In genomic region chr5:83554133-83554532, GRCh38 we compare ENCODE assay signal across 18 cellular contexts.
"Had no signal": no experiment of that assay in that cellular context is flagged by ENCODE, and none has a peak within 500 bp of the region (broad histone marks: within the 10 kb centered on the region; RNA-seq: fewer than 3 reads in every experiment).

No MANE protein-coding gene starts in this region.

- DNase-seq: activated CD4-positive, alpha-beta memory T cell treated with anti-CD3 and anti-CD28 coated beads for 36 hours; activated CD4-positive, alpha-beta T cell treated with anti-CD3 and anti-CD28 coated beads for 1 hour; activated gamma-delta T cell; activated naive CD8-positive, alpha-beta T cell treated with anti-CD3 and anti-CD28 coated beads, Interleukin-2, amount 10 ng/mL, durations not matched to agents 7 days and 5 days; activated T-cell treated with anti-CD3 and anti-CD28 coated beads, Interleukin-2, amount 50 U/mL, for 4 hours; aorta; colonic mucosa; effector CD4-positive, alpha-beta T cell; immature natural killer cell; left ventricle myocardium superior; pancreas; retina; SJCRH30; stomach; T-helper 9 cell; thyroid gland had no signal

- H3K27me3 ChIP-seq: colonic mucosa, neural progenitor cell, pancreas, SJCRH30, stomach, thyroid gland had no signal

- H3K36me3 ChIP-seq: colonic mucosa, pancreas, stomach, thyroid gland had no signal

- H3K27ac ChIP-seq: colonic mucosa, neural progenitor cell, pancreas, SJCRH30, stomach, thyroid gland had no signal

- H3K9me3 ChIP-seq: colonic mucosa, pancreas, SJCRH30, stomach, thyroid gland had no signal

- H3K4me1 ChIP-seq: colonic mucosa, neural progenitor cell, pancreas, thyroid gland had no signal

- H3K4me3 ChIP-seq: colonic mucosa, neural progenitor cell, pancreas, SJCRH30, skin epidermis, stomach, thyroid gland had no signal

- ATAC-seq: activated T-cell treated with anti-CD3 and anti-CD28 coated beads, Interleukin-2, amount 50 U/mL, for 4 hours; left ventricle myocardium superior had no signal
